ENCODE assay signal across 8 cellular contexts in the genomic region with DNA sequence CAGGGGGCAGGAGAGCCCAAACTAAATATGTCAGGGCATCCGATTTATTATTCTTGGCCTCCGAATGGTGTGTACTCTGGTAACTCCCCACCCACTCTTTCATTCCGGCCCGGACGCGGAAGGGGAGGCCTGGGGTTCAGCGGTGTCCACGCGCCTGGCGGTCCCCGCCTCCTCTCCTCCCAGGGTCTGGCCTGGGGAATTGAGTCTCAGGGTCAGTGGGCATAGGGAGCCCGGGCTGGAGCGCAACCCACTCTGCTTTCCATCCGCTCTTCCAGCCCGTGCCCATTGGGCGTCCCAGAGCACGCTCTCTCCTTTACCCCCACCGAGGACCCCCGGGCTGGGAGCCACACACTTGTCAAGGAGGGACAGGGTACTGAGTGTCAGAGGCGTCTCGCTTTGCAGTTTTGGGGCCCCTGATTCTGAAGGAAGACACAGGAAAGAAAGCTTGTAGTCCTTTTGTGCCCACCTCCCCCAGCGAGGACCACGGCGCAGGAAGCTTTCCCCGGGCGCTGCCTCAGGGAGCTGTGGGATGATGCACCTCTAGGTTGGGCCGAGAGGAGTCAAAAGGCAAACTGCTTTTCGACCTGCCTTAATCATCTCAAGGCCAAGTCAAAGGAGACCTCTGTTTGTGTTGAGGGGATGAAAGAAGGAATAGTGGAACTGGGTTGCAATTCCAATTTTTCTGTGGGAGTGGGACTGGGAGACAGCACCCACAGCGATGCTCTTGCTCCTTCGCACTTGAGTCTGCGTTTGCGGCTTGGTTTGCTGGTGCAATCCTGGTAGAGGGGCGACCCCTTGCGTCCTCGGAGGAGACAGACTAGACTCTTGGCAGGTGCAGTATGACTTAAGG. TPM values are rescaled to one million over a fixed set of nuclear protein-coding genes. Genes with fewer than 3 reads are reported as not detected.
DNase-seq lines count a peak whose midpoint lies in the region; ATAC-seq lines count a peak whose summit lies in the region.

No MANE protein-coding gene starts in this region.

- H3K36me3 ChIP-seq in ectodermal cell (ENCODE audit: control insufficient read depth, insufficient read depth, low read length), result no peaks in the 10 kb centered on the region

- H3K4me1 ChIP-seq in ectodermal cell (ENCODE audit: control insufficient read depth, insufficient read depth, low read length), result peaks cover 16% of the 10 kb centered on the region

- 9 to 10% methylated on average over 35 of the region's 35 CpGs for WGBS in ectodermal cell, 2 experiments

- ATAC-seq in GM19043 (IDR thresholded peaks at IDR 0.05; ENCODE audit: low read depth, unreplicated experiment), result peak; percentile 83
- peak; percentile 83 for ATAC-seq in HG03175 (IDR thresholded peaks at IDR 0.05; ENCODE audit: unreplicated experiment)

- H3K4me3 ChIP-seq in ectodermal cell (ENCODE audit: insufficient read depth, low read depth, low read length), result peak overlapping the region; percentile 57

- DNase-seq in Ammon's horn (ENCODE audit: low spot score), result peak; percentile 92
- peak; percentile 20 to 53 for DNase-seq in NCI-H446 (lab: John Stamatoyannopoulos, UW)
- DNase-seq in activated CD4-positive, alpha-beta T cell treated with anti-CD3 and anti-CD28 coated beads for 48 hours, result peak; percentile 86
- DNase-seq in lung microvascular endothelial cell (ENCODE audit: low read depth in 2 of 2), result peak; percentile 50 to 84
- peak; percentile 54 to 71 (median 58) for DNase-seq in stimulated activated CD4-positive, alpha-beta T cell treated with anti-CD3 and anti-CD28 coated beads, TNF-alpha, amount 100 ng/mL, for 48 hours (ENCODE audit: low read depth in 3 of 3)

- H3K9me3 ChIP-seq in ectodermal cell (ENCODE audit: control insufficient read depth, low read length), result no peaks in the 10 kb centered on the region

- H3K27ac ChIP-seq in ectodermal cell (ENCODE audit: insufficient read depth, low read depth, low read length, poor library complexity, severe bottlenecking), result no peak overlapping the region

- peaks cover 56% of the 10 kb centered on the region for H3K27me3 ChIP-seq in ectodermal cell (ENCODE audit: control insufficient read depth, insufficient read depth, low read length, poor library complexity, severe bottlenecking)

RNA-seq across cellular contexts. Expression of a gene that starts 2.5 kb away (rescaled TPM):
- 17.3 TPM for polyA plus RNA-seq in ectodermal cell (2013, experiment 1 of 4)
- polyA plus RNA-seq in ectodermal cell (2013, experiment 2 of 4), result 16.8 TPM
- polyA plus RNA-seq in ectodermal cell (2013, experiment 3 of 4), result 18.4 TPM
- 21.6 TPM for polyA plus RNA-seq in ectodermal cell (2013, experiment 4 of 4)
- total RNA-seq in lung microvascular endothelial cell, result not detected in 2 replicates

Comparison
In these comparisons a context has a peak if more than half of its experiments do, and no peak if none do; other contexts are left out.
1. DNase-seq: peak in every context shown above with its lines; median percentile 92 in Ammon's horn; 86 in activated CD4-positive, alpha-beta T cell treated with anti-CD3 and anti-CD28 coated beads for 48 hours; 67 in lung microvascular endothelial cell; 58 in stimulated activated CD4-positive, alpha-beta T cell treated with anti-CD3 and anti-CD28 coated beads, TNF-alpha, amount 100 ng/mL, for 48 hours; 36 in NCI-H446.